In the genomic region with DNA sequence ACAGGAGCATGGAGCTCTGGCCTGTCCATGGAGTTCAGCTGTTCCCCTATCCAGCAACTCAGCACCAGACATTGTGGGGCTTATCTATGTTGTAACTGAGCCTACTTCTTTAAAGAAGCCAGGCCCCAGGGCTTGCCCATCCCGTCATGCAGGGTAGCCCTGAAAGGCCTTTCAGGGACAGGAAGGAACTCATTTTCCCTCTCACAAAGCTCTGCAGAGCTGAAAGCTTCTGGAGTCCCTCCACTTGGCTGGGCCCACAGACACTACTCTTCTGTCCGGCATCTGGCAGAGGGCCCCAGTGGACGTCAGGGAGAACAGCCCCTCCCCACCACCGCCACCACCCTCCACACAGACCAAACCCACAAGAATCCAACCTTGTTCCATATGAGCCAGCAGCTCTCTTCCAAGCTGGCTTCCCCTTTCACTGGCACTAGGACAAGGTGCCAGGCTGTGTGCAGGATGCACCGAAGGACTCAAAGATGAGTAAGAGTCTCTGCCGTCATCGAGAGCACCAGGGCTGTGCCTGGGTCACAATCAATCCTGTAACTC, we compare ENCODE assay signal across 12 cellular contexts. TPM values are rescaled to one million over a fixed set of nuclear protein-coding genes. Genes with fewer than 3 reads are reported as not detected.
DNase-seq lines count a peak whose midpoint lies in the region; ATAC-seq and TF ChIP-seq lines count a peak whose summit lies in the region.
"Had no signal": no experiment of that assay in that cellular context is flagged by ENCODE, and none has a peak within 500 bp of the region (broad histone marks: within the 10 kb centered on the region; RNA-seq: fewer than 3 reads in every experiment).

No MANE protein-coding gene starts in this region.

- H3K4me1 ChIP-seq in adipocyte (ENCODE audit: control insufficient read depth, insufficient read depth, low read length) (peaks cover 49% of the 10 kb centered on the region), upper lobe of right lung (peaks cover 8% of the 10 kb centered on the region)

- no peak for TF ChIP-seq CTCF in fibroblast of the aortic adventitia (IDR thresholded peaks at IDR 0.05; ENCODE audit: insufficient read depth, low read length)
- TF ChIP-seq CTCF in upper lobe of right lung (IDR thresholded peaks at IDR 0.05), result no peak

- no peaks in the 10 kb centered on the region for H3K36me3 ChIP-seq in adipocyte (ENCODE audit: control insufficient read depth, insufficient read depth, low read length, severe bottlenecking)
- H3K36me3 ChIP-seq in upper lobe of right lung, result no peaks in the 10 kb centered on the region

- ATAC-seq in upper lobe of right lung, result peak; percentile 59
- ATAC-seq in HG03342 (IDR thresholded peaks at IDR 0.05; ENCODE audit: unreplicated experiment), result no peak
- no peak for ATAC-seq in GM18873 (IDR thresholded peaks at IDR 0.05; ENCODE audit: low FRiP score, unreplicated experiment)
- ATAC-seq: activated CD8-positive, alpha-beta T cell treated with anti-CD3 and anti-CD28 coated beads, Interleukin-2, amount 10 ng/mL, durations not matched to agents 7 days and 5 days had no signal

- no peak overlapping the region for H3K9ac ChIP-seq in adipocyte (ENCODE audit: low read length)

- H3K9me3 ChIP-seq in adipocyte (ENCODE audit: control insufficient read depth, low read length), result no peaks in the 10 kb centered on the region
- H3K9me3 ChIP-seq in upper lobe of right lung, result no peaks in the 10 kb centered on the region

- H3K27me3 ChIP-seq in adipocyte (replicated peaks; ENCODE audit: control insufficient read depth, insufficient read depth, low read length) (no peaks in the 10 kb centered on the region), upper lobe of right lung (no peaks in the 10 kb centered on the region)

- peak overlapping the region; percentile 30 for H3K27ac ChIP-seq in upper lobe of right lung

- intact Hi-C loops in upper lobe of right lung (cut with DNase I), result no loop called here

- no peak overlapping the region for H3K4me3 ChIP-seq in adipocyte (ENCODE audit: low read length)
- no peak overlapping the region for H3K4me3 ChIP-seq in fibroblast of the aortic adventitia (ENCODE audit: low read depth, low read length)
- H3K4me3 ChIP-seq in upper lobe of right lung, result no peak overlapping the region

- DNase-seq in adipocyte (ENCODE audit: low read depth), result peak; percentile 26
- peak; percentile 97 for DNase-seq in fibroblast of the aortic adventitia (ENCODE audit: low read depth)
- peak; percentile 72 for DNase-seq in mucosa of gallbladder (ENCODE audit: low spot score)
- peak; percentile 68 for DNase-seq in upper lobe of right lung
- no peak for DNase-seq in activated gamma-delta T cell (lab: John Stamatoyannopoulos, UW)
- DNase-seq in NCI-H1048 (lab: John Stamatoyannopoulos, UW), result no peak
- DNase-seq: activated CD8-positive, alpha-beta T cell treated with anti-CD3 and anti-CD28 coated beads, Interleukin-2, amount 10 ng/mL, durations not matched to agents 7 days and 5 days; cerebellar nuclear complex; NCI-H1092 treated with DMSO at 0.1 percent for 48 hours; SHP77 treated with DMSO at 0.1 percent for 48 hours had no signal

RNA-seq across cellular contexts. Expression of a gene that starts 33.1 kb away (rescaled TPM):
- 10.8 and 17.7 TPM in 2 replicates for total RNA-seq in fibroblast of the aortic adventitia (ENCODE audit: low replicate concordance)
- total RNA-seq in mucosa of gallbladder, result 14.0 TPM
- 26.2 TPM for total RNA-seq in upper lobe of right lung
- total RNA-seq: activated CD8-positive, alpha-beta T cell treated with anti-CD3 and anti-CD28 coated beads, Interleukin-2, amount 10 ng/mL, durations not matched to agents 7 days and 5 days had no signal

Comparison
In these comparisons a context has a peak if more than half of its experiments do, and no peak if none do; other contexts are left out.
1. DNase-seq: peak in adipocyte (single experiment), fibroblast of the aortic adventitia (single experiment), mucosa of gallbladder (single experiment) and upper lobe of right lung (single experiment); none in activated gamma-delta T cell (single experiment) and NCI-H1048 (single experiment).